In genomic region chr1:78003070-78003751, GRCh38 we compare ENCODE assay signal across 8 cellular contexts. TPM values are rescaled to one million over a fixed set of nuclear protein-coding genes. Genes with fewer than 3 reads are reported as not detected.
DNase-seq lines count a peak whose midpoint lies in the region; ATAC-seq and TF ChIP-seq lines count a peak whose summit lies in the region.

No MANE protein-coding gene starts in this region.

- H3K4me1 Mint-ChIP-seq in activated T-cell treated with anti-CD3 and anti-CD28 coated beads, Interleukin-2, amount 50 U/mL, for 72 hours (ENCODE audit: low read depth): peaks cover 52% of the 10 kb centered on the region
- H3K4me1 Mint-ChIP-seq in activated CD8-positive, alpha-beta T cell treated with anti-CD3 and anti-CD28 coated beads for 36 hours (ENCODE audit: low read depth): peaks cover 35% of the 10 kb centered on the region
- H3K4me1 Mint-ChIP-seq in immature natural killer cell: peaks cover 27 to 50% of the 10 kb centered on the region in 2 donors

- POLR2A ChIA-PET in activated CD8-positive, alpha-beta T cell treated with anti-CD3 and anti-CD28 coated beads for 36 hours (lab: Charles Lee): interaction anchor here (0.7 to 9.3 kb wide), 14 partner anchors 8 to 227 kb away, joined by 3 to 203 read pairs (median 7); partner anchors contain the start of genes FUBP1, GIPC2 and MIGA1

- 54 to 64% methylated on average over 3 of the region's 3 CpGs for WGBS in thyroid gland, 2 donors

- TF ChIP-seq POLR2A in thyroid gland (IDR thresholded peaks at IDR 0.05): no peak

- H3K4me3 ChIP-seq in thyroid gland (replicated peaks in 1 of 3): no peak overlapping the region

- TF ChIP-seq CTCF in activated CD8-positive, alpha-beta T cell treated with anti-CD3 and anti-CD28 coated beads for 36 hours (IDR thresholded peaks at IDR 0.05): no peak
- no peak for TF ChIP-seq CTCF in thyroid gland (IDR thresholded peaks at IDR 0.05)

- peaks cover 5 to 10% of the 10 kb centered on the region in 2 donors for H3K4me1 ChIP-seq in thyroid gland

- peak overlapping the region; percentile 90 to 98 (median 94) for H3K27ac ChIP-seq in thyroid gland

- no peaks in the 10 kb centered on the region for H3K27me3 Mint-ChIP-seq in activated T-cell treated with anti-CD3 and anti-CD28 coated beads, Interleukin-2, amount 50 U/mL, for 72 hours (ENCODE audit: low read depth)
- peaks cover 2% of the 10 kb centered on the region for H3K27me3 Mint-ChIP-seq in activated CD8-positive, alpha-beta T cell treated with anti-CD3 and anti-CD28 coated beads for 36 hours
- H3K27me3 Mint-ChIP-seq in immature natural killer cell (ENCODE audit: low read depth in 3 of 3): peaks cover 5 to 8% (median 6%) of the 10 kb centered on the region in 3 donors

- intact Hi-C loops in activated CD8-positive, alpha-beta T cell treated with anti-CD3 and anti-CD28 coated beads for 36 hours (cut with micrococcal nuclease): no loop called here
- intact Hi-C loops in thyroid gland (cut with DNase I): no loop called here

- H3K9me3 ChIP-seq in thyroid gland: no peaks in the 10 kb centered on the region

- CTCF ChIA-PET in activated CD8-positive, alpha-beta T cell treated with anti-CD3 and anti-CD28 coated beads for 36 hours (lab: Charles Lee): interaction anchor here (1.3 to 2.6 kb wide), 3 partner anchors 8 to 111 kb away, joined by 6 to 34 read pairs (median 6); no protein-coding TSS in a partner anchor

- no peaks in the 10 kb centered on the region for H3K27me3 ChIP-seq in thyroid gland

- H3K27ac Mint-ChIP-seq in activated T-cell treated with anti-CD3 and anti-CD28 coated beads, Interleukin-2, amount 50 U/mL, for 72 hours: peak overlapping the region; percentile 91
- peak overlapping the region; percentile 50 for H3K27ac Mint-ChIP-seq in activated CD8-positive, alpha-beta T cell treated with anti-CD3 and anti-CD28 coated beads for 36 hours
- H3K27ac Mint-ChIP-seq in immature natural killer cell: peak overlapping the region; percentile 69 to 98 (median 88)

- peaks cover 0 to 3% of the 10 kb centered on the region in 2 donors for H3K36me3 Mint-ChIP-seq in activated T-cell treated with anti-CD3 and anti-CD28 coated beads, Interleukin-2, amount 50 U/mL, for 72 hours (ENCODE audit: insufficient read depth in 2 of 2)
- peaks cover 4% of the 10 kb centered on the region for H3K36me3 Mint-ChIP-seq in activated CD8-positive, alpha-beta T cell treated with anti-CD3 and anti-CD28 coated beads for 36 hours (ENCODE audit: low read depth)
- H3K36me3 Mint-ChIP-seq in immature natural killer cell: peaks cover 0 to 1% (median 0%) of the 10 kb centered on the region in 3 donors

- no peak for ATAC-seq in activated T-cell treated with anti-CD3 and anti-CD28 coated beads, Interleukin-2, amount 50 U/mL, for 72 hours (replicated peaks in 1 of 2)
- ATAC-seq in activated CD8-positive, alpha-beta T cell treated with anti-CD3 and anti-CD28 coated beads for 36 hours: no peak
- ATAC-seq in HG03175 (IDR thresholded peaks at IDR 0.05; ENCODE audit: unreplicated experiment): no peak
- no peak for ATAC-seq in HG02840 (IDR thresholded peaks at IDR 0.05; ENCODE audit: low FRiP score, unreplicated experiment)

- H3K36me3 ChIP-seq in thyroid gland: no peaks in the 10 kb centered on the region

- H3K9me3 Mint-ChIP-seq in activated T-cell treated with anti-CD3 and anti-CD28 coated beads, Interleukin-2, amount 50 U/mL, for 72 hours: no peaks in the 10 kb centered on the region
- no peaks in the 10 kb centered on the region for H3K9me3 Mint-ChIP-seq in activated CD8-positive, alpha-beta T cell treated with anti-CD3 and anti-CD28 coated beads for 36 hours
- H3K9me3 Mint-ChIP-seq in immature natural killer cell: no peaks in the 10 kb centered on the region

- DNase-seq in activated T-cell treated with anti-CD3 and anti-CD28 coated beads, Interleukin-2, amount 50 U/mL, for 72 hours: no peak
- DNase-seq in activated T-cell treated with anti-CD3 and anti-CD28 coated beads, Interleukin-2, amount 50 U/mL, for 1 hour: no peak
- no peak for DNase-seq in activated CD8-positive, alpha-beta T cell treated with anti-CD3 and anti-CD28 coated beads for 36 hours
- DNase-seq in immature natural killer cell (no peak), thyroid gland (no peak), middle frontal gyrus (ENCODE audit: extremely low spot score, low spot score) (no peak)

- peak overlapping the region; percentile 10 to 59 for H3K4me3 Mint-ChIP-seq in activated T-cell treated with anti-CD3 and anti-CD28 coated beads, Interleukin-2, amount 50 U/mL, for 72 hours
- peak overlapping the region; percentile 33 for H3K4me3 Mint-ChIP-seq in activated CD8-positive, alpha-beta T cell treated with anti-CD3 and anti-CD28 coated beads for 36 hours
- H3K4me3 Mint-ChIP-seq in immature natural killer cell: peak overlapping the region; percentile 40 to 81 (median 57)

RNA-seq across cellular contexts. Expression of gene DNAJB4, which starts 1.5 kb away (rescaled TPM):
- 10 to 100 TPM in 1 of 2 donors, 1 to 10 TPM in 1; 9.6 to 14.0 TPM for total RNA-seq in activated T-cell treated with anti-CD3 and anti-CD28 coated beads, Interleukin-2, amount 50 U/mL, for 72 hours
- total RNA-seq in activated CD8-positive, alpha-beta T cell treated with anti-CD3 and anti-CD28 coated beads for 36 hours: 10 to 100 TPM in 1 of 2 experiments, 1 to 10 TPM in 1; 9.7 to 12.0 TPM
- 1 to 10 TPM; 3.9 to 9.0 (median 5.0) TPM for polyA plus RNA-seq in immature natural killer cell
- total RNA-seq in thyroid gland: 10 to 100 TPM; 44.5 to 57.2 (median 50.8) TPM

RNA-seq across cellular contexts. Expression of gene FUBP1, which starts 24.3 kb away (rescaled TPM):
- 100 to 1,000 TPM; 145 to 191 TPM for total RNA-seq in activated T-cell treated with anti-CD3 and anti-CD28 coated beads, Interleukin-2, amount 50 U/mL, for 72 hours
- total RNA-seq in activated CD8-positive, alpha-beta T cell treated with anti-CD3 and anti-CD28 coated beads for 36 hours: 100 to 1,000 TPM; 256 to 257 TPM
- polyA plus RNA-seq in immature natural killer cell: 10 to 100 TPM; 22.5 to 65.6 (median 37.4) TPM
- 100 to 1,000 TPM; 136 to 231 (median 178) TPM for total RNA-seq in thyroid gland

RNA-seq across cellular contexts. Expression of gene GIPC2, which starts 42.6 kb away (rescaled TPM):
- total RNA-seq in activated T-cell treated with anti-CD3 and anti-CD28 coated beads, Interleukin-2, amount 50 U/mL, for 72 hours: under 1 TPM; 0.32 to 0.62 TPM
- total RNA-seq in activated CD8-positive, alpha-beta T cell treated with anti-CD3 and anti-CD28 coated beads for 36 hours: under 1 TPM; 0.18 to 0.41 TPM
- under 1 TPM in 1 of 3 donors, not detected in 2; 0.12 TPM for polyA plus RNA-seq in immature natural killer cell
- total RNA-seq in thyroid gland: 1 to 10 TPM; 1.5 to 5.0 (median 2.6) TPM
